In genomic region chr4:115548123-115548522, GRCh38 we compare ENCODE assay signal across 15 cellular contexts.
DNase-seq lines count a peak whose midpoint lies in the region; ATAC-seq and TF ChIP-seq lines count a peak whose summit lies in the region.
"Had no signal": no experiment of that assay in that cellular context is flagged by ENCODE, and none has a peak within 500 bp of the region (broad histone marks: within the 10 kb centered on the region; RNA-seq: fewer than 3 reads in every experiment).

No MANE protein-coding gene starts in this region.

- H2BK5ac ChIP-seq in neuronal stem cell (ENCODE audit: low read length), result no peak overlapping the region

- CTCF ChIA-PET in HCT116 (lab: Charles Lee) (no interaction called here), WTC11 (lab: Charles Lee) (interaction anchor here (0.8 kb wide), 1 partner anchor 305 kb away, joined by 8 read pairs; no protein-coding TSS in a partner anchor), OCI-LY7 (lab: Charles Lee; ENCODE audit: unreplicated experiment) (interaction anchor here (0.6 kb wide), 1 partner anchor 914 kb away, joined by 3 read pairs; no protein-coding TSS in a partner anchor)

- BruUV-seq in HCT116 (replicated peaks; lab: Mats Ljungman, UMichigan) (no TSS peak), OCI-LY7 (replicated peaks; lab: Mats Ljungman, UMichigan) (no TSS peak)

- no peak for TF ChIP-seq POLR2A in HCT116 (IDR thresholded peaks at IDR 0.05; ENCODE audit: borderline replicate concordance, extremely low read depth, insufficient read depth, insufficient read length)

- no peak overlapping the region for H2AK5ac ChIP-seq in neuronal stem cell (ENCODE audit: low read depth, low read length)

- no peaks in the 10 kb centered on the region for H3K27me3 ChIP-seq in HCT116 (ENCODE audit: insufficient read depth, low read length)
- no peaks in the 10 kb centered on the region for H3K27me3 ChIP-seq in neuronal stem cell (ENCODE audit: control insufficient read depth in 3 of 3, insufficient read depth in 3 of 3, low read depth in 1 of 3, low read length in 3 of 3)
- H3K27me3 ChIP-seq: BE2C had no signal

- H3K9me2 ChIP-seq in HCT116 (ENCODE audit: insufficient read depth), result peaks cover 3% of the 10 kb centered on the region; the same call in 1 of the 2 replicates
- no peaks in the 10 kb centered on the region for H3K9me2 ChIP-seq in OCI-LY7 (ENCODE audit: insufficient read depth, low read length)

- H2AFZ ChIP-seq in HCT116 (ENCODE audit: low read depth, low read length, poor library complexity, severe bottlenecking) (peak overlapping the region; percentile 56), neuronal stem cell (ENCODE audit: low read length) (peak overlapping the region; percentile 2), OCI-LY7 (ENCODE audit: low read length) (no peak overlapping the region)

- H3K4me1 Mint-ChIP-seq in WTC11, result peaks cover 15% of the 10 kb centered on the region
- H3K4me1 Mint-ChIP-seq: CD4-positive, alpha-beta memory T cell had no signal

- H3K4me3 ChIP-seq in HCT116 (replicated peaks in 1 of 2; ENCODE audit: low read depth in 1 of 2, low read length in 2 of 2), result no peak overlapping the region
- no peak overlapping the region for H3K4me3 ChIP-seq in neuronal stem cell (ENCODE audit: low read length in 2 of 2)
- no peak overlapping the region for H3K4me3 ChIP-seq in OCI-LY7 (ENCODE audit: low read depth, low read length, poor library complexity, severe bottlenecking)
- H3K4me3 ChIP-seq: A549 had no signal

- ATAC-seq in HCT116, result no peak
- peak; percentile 28; the same call in 1 of the 2 replicates for ATAC-seq in WTC11
- ATAC-seq in GM21723 (IDR thresholded peaks at IDR 0.05; ENCODE audit: unreplicated experiment), result no peak
- ATAC-seq: A549 had no signal

- RAD21 ChIA-PET in HCT116 (lab: Charles Lee; ENCODE audit: low non-redundant PET in 1 of 2, low total read pairs in 2 of 2, uncharacterized antibody in 2 of 2, unreplicated experiment in 2 of 2), result interaction anchor here in 1 of 2 experiments (0.7 kb wide), 1 partner anchor 1335 kb away, joined by 3 read pairs; no protein-coding TSS in a partner anchor

- no peaks in the 10 kb centered on the region for H3K27me3 Mint-ChIP-seq in WTC11 (ENCODE audit: low read depth)
- H3K27me3 Mint-ChIP-seq: CD4-positive, alpha-beta memory T cell had no signal

- H3K4ac ChIP-seq in neuronal stem cell (ENCODE audit: low read length), result no peak overlapping the region

- no peaks in the 10 kb centered on the region for H3K79me2 ChIP-seq in HCT116 (ENCODE audit: insufficient read depth, low read length)
- no peaks in the 10 kb centered on the region for H3K79me2 ChIP-seq in OCI-LY7 (ENCODE audit: insufficient read depth, low read depth, low read length)

- peaks cover 17% of the 10 kb centered on the region for H3K9me3 Mint-ChIP-seq in WTC11
- H3K9me3 Mint-ChIP-seq: CD4-positive, alpha-beta memory T cell had no signal

- H3K4me2 ChIP-seq in HCT116 (ENCODE audit: low read length) (no peak overlapping the region), neuronal stem cell (ENCODE audit: insufficient read depth, low read length, poor library complexity, severe bottlenecking) (no peak overlapping the region), OCI-LY7 (ENCODE audit: low read length) (no peak overlapping the region)
- H3K4me2 ChIP-seq: A549 had no signal

- H3K36me3 Mint-ChIP-seq in WTC11, result no peaks in the 10 kb centered on the region
- H3K36me3 Mint-ChIP-seq: CD4-positive, alpha-beta memory T cell had no signal

- POLR2A ChIA-PET in HCT116 (lab: Charles Lee), result no interaction called here
- POLR2A ChIA-PET in WTC11 (lab: Charles Lee), result no interaction called here
- POLR2A ChIA-PET in OCI-LY7 (lab: Charles Lee), result no interaction called here

- H3K4me3 Mint-ChIP-seq in WTC11, result no peak overlapping the region
- H3K4me3 Mint-ChIP-seq: HFFc6 had no signal

- WGBS in neuronal stem cell (ENCODE audit: extremely low coverage in 2 of 2, insufficient read length in 2 of 2, insufficient replicate concordance in 1 of 2), 2 donors, result no CpG with 5 or more reads among the region's 2 CpGs

- no peak overlapping the region for H3K14ac ChIP-seq in neuronal stem cell (ENCODE audit: low read length)

- no peaks in the 10 kb centered on the region for H3K79me1 ChIP-seq in neuronal stem cell (ENCODE audit: low read depth, low read length)

- TF ChIP-seq CTCF in HCT116 (IDR thresholded peaks at IDR 0.05 in 2 of 3, conservative IDR thresholded peaks at IDR 0.05 in 1 of 3; ENCODE audit: borderline replicate concordance in 1 of 3, insufficient read depth in 1 of 3, low read depth in 2 of 3, low read length in 2 of 3), result no peak
- no peak for TF ChIP-seq CTCF in WTC11 (IDR thresholded peaks at IDR 0.05)
- no peak for TF ChIP-seq CTCF in OCI-LY7 (conservative IDR thresholded peaks at IDR 0.05; ENCODE audit: low read length)

- intact Hi-C loops in HCT116 (cut with micrococcal nuclease), result no loop called here
- intact Hi-C loops in OCI-LY7 (cut with micrococcal nuclease; ENCODE audit: unreplicated experiment), result no loop called here

- no peak overlapping the region for H4K8ac ChIP-seq in neuronal stem cell (ENCODE audit: low read depth, low read length)

- H4K20me1 ChIP-seq in HCT116 (ENCODE audit: insufficient read depth) (no peaks in the 10 kb centered on the region), OCI-LY7 (ENCODE audit: insufficient read depth, low read length) (no peaks in the 10 kb centered on the region)

- H3K18ac ChIP-seq in neuronal stem cell (ENCODE audit: low read length), result no peak overlapping the region

- H3K9ac ChIP-seq in HCT116 (ENCODE audit: low read length), result no peak overlapping the region
- H3K9ac ChIP-seq in neuronal stem cell (ENCODE audit: low read depth, low read length, poor library complexity), result no peak overlapping the region

- H3K4me1 ChIP-seq in HCT116 (ENCODE audit: control insufficient read depth in 1 of 2, insufficient read depth in 2 of 2, low read length in 2 of 2), result no peaks in the 10 kb centered on the region
- H3K4me1 ChIP-seq in neuronal stem cell (ENCODE audit: control insufficient read depth in 2 of 2, insufficient read depth in 1 of 2, low read depth in 1 of 2, low read length in 2 of 2), result no peaks in the 10 kb centered on the region
- H3K4me1 ChIP-seq in OCI-LY7 (ENCODE audit: insufficient read depth, low read length, poor library complexity, severe bottlenecking), result no peaks in the 10 kb centered on the region
- H3K4me1 ChIP-seq: A549, BE2C had no signal

- H3K23ac ChIP-seq in neuronal stem cell (ENCODE audit: low read depth, low read length, poor library complexity), result no peak overlapping the region

- H3K27ac ChIP-seq in HCT116 (ENCODE audit: low read depth, low read length), result no peak overlapping the region
- no peak overlapping the region for H3K27ac ChIP-seq in neuronal stem cell (replicated peaks; ENCODE audit: low read length)
- no peak overlapping the region for H3K27ac ChIP-seq in OCI-LY7 (ENCODE audit: low read depth, low read length, poor library complexity, severe bottlenecking)
- H3K27ac ChIP-seq: A549, C4-2B, HL-60 had no signal

- no peak overlapping the region for H4K91ac ChIP-seq in neuronal stem cell (ENCODE audit: low read depth, low read length, poor library complexity)

- H3K36me3 ChIP-seq in HCT116 (ENCODE audit: control insufficient read depth in 1 of 2, insufficient read depth in 2 of 2, low read length in 2 of 2), result no peaks in the 10 kb centered on the region
- H3K36me3 ChIP-seq in neuronal stem cell (replicated peaks in 1 of 2; ENCODE audit: control insufficient read depth in 2 of 2, insufficient read depth in 2 of 2, low read length in 2 of 2), result no peaks in the 10 kb centered on the region
- no peaks in the 10 kb centered on the region for H3K36me3 ChIP-seq in OCI-LY7 (ENCODE audit: insufficient read depth, low read length)
- H3K36me3 ChIP-seq: BE2C had no signal

- DNase-seq in HCT116 (ENCODE audit: low read depth, low spot score) (no peak), WTC11 (ENCODE audit: low spot score) (no peak), neuronal stem cell (ENCODE audit: low spot score) (no peak), T-helper 2 cell (no peak), OCI-LY7 (ENCODE audit: low spot score) (no peak)
- DNase-seq: BE2C; CD4-positive, alpha-beta memory T cell; DMS53; GF-D8; H7; HFFc6 had no signal

- H2BK12ac ChIP-seq in neuronal stem cell (ENCODE audit: low read length), result no peak overlapping the region

- TF ChIP-seq RAD21 in HCT116 (IDR thresholded peaks at IDR 0.05; ENCODE audit: low read depth), result no peak

- H3K9me3 ChIP-seq in HCT116 (ENCODE audit: control insufficient read depth in 1 of 2, insufficient read depth in 1 of 2, low read depth in 1 of 2, low read length in 2 of 2), result no peaks in the 10 kb centered on the region
- no peaks in the 10 kb centered on the region for H3K9me3 ChIP-seq in neuronal stem cell (replicated peaks in 1 of 2; ENCODE audit: control insufficient read depth in 2 of 2, insufficient read depth in 1 of 2, low read depth in 1 of 2, low read length in 2 of 2)
- H3K9me3 ChIP-seq in OCI-LY7 (ENCODE audit: low read length), result no peaks in the 10 kb centered on the region
- H3K9me3 ChIP-seq: A549, BE2C had no signal

- H2BK15ac ChIP-seq in neuronal stem cell (ENCODE audit: low read length), result no peak overlapping the region

- no peak overlapping the region for H2BK120ac ChIP-seq in neuronal stem cell (ENCODE audit: low read depth, low read length)

- H3K27ac Mint-ChIP-seq in WTC11, result no peak overlapping the region
- H3K27ac Mint-ChIP-seq: CD4-positive, alpha-beta memory T cell; HFFc6 had no signal

TF ChIP-seq in HCT116, 20 proteins besides CTCF, POLR2A, EP300 and RAD21 (continues in another document):
- TF ChIP-seq SRF (IDR thresholded peaks at IDR 0.05; ENCODE audit: low read depth) (no peak), TCF7L2 (IDR thresholded peaks at IDR 0.05; ENCODE audit: borderline replicate concordance, extremely low read depth, insufficient read depth, insufficient read length) (no peak), ZFX (IDR thresholded peaks at IDR 0.05) (no peak), ATF3 (IDR thresholded peaks at IDR 0.05) (no peak), EZH2 (IDR thresholded peaks at IDR 0.05) (no peak), SP1 (IDR thresholded peaks at IDR 0.05; ENCODE audit: low read depth) (no peak)

TF ChIP-seq in WTC11, 78 proteins besides CTCF, POLR2A, EP300 and RAD21:
- TF ChIP-seq SMAD3 (CRISPR knock-in tag; IDR thresholded peaks at IDR 0.05; ENCODE audit: borderline replicate concordance) (no peak), ZSCAN18 (CRISPR knock-in tag; IDR thresholded peaks at IDR 0.05) (0 out of 2 replicates have a peak, but pooled peaks have one; percentile 12)
